10 cellular contexts compared by ENCODE assay signal in genomic region chr10:97292862-97293198, GRCh38. TPM values are rescaled to one million over a fixed set of nuclear protein-coding genes. Genes with fewer than 3 reads are reported as not detected.
DNase-seq lines count a peak whose midpoint lies in the region; ATAC-seq, FAIRE-seq and TF ChIP-seq lines count a peak whose summit lies in the region.
"Had no signal": no experiment of that assay in that cellular context is flagged by ENCODE, and none has a peak within 500 bp of the region (broad histone marks: within the 10 kb centered on the region; RNA-seq: fewer than 3 reads in every experiment).

No MANE protein-coding gene starts in this region.

- no peak for TF ChIP-seq POLR2A in K562 (conservative IDR thresholded peaks at IDR 0.05)
- TF ChIP-seq POLR2A in erythroblast (IDR thresholded peaks at IDR 0.05; ENCODE audit: low read length), result no peak

- H3F3A ChIP-seq in neural progenitor cell (ENCODE audit: low read depth), result peaks cover 13% of the 10 kb centered on the region

- no peaks in the 10 kb centered on the region for H3K27me3 Mint-ChIP-seq in CD8-positive, alpha-beta T cell (ENCODE audit: low read depth)
- H3K27me3 Mint-ChIP-seq in neural progenitor cell (ENCODE audit: insufficient read depth, low read depth), result peaks cover 4% of the 10 kb centered on the region

- H3K27ac Mint-ChIP-seq in CD8-positive, alpha-beta T cell, result peak overlapping the region; percentile 86
- peak overlapping the region; percentile 95 for H3K27ac Mint-ChIP-seq in neural progenitor cell

- no peaks in the 10 kb centered on the region for H3K9me3 Mint-ChIP-seq in CD8-positive, alpha-beta T cell
- H3K9me3 Mint-ChIP-seq in neural progenitor cell, result no peaks in the 10 kb centered on the region

- no peak for TF ChIP-seq EP300 in K562 (IDR thresholded peaks at IDR 0.05; ENCODE audit: low read length)

- 20% methylated on average over 3 of the region's 3 CpGs for whole genome bisulfite sequencing in K562 (ENCODE audit: insufficient coverage, low coverage, missing lambda C conversion rate)

- peak; percentile 0 for ATAC-seq in CD8-positive, alpha-beta T cell
- ATAC-seq in K562 (no peak), GM18517 (IDR thresholded peaks at IDR 0.05; ENCODE audit: unreplicated experiment) (no peak), GM21576 (IDR thresholded peaks at IDR 0.05; ENCODE audit: unreplicated experiment) (no peak), left cardiac atrium (no peak)

- no peak for DNase-seq in CD8-positive, alpha-beta T cell
- DNase-seq in Karpas-422 (no peak), K562 (ENCODE audit: extremely low read depth in 1 of 4, low spot score in 3 of 4) (no peak), neural progenitor cell (ENCODE audit: low spot score) (no peak), erythroblast (lab: John Stamatoyannopoulos, UW) (no peak), left cardiac atrium (no peak)

- H3K36me3 ChIP-seq in CD8-positive, alpha-beta T cell (ENCODE audit: insufficient read depth, low read length), result no peaks in the 10 kb centered on the region
- H3K36me3 ChIP-seq in Karpas-422 (ENCODE audit: insufficient read depth, low read length) (no peaks in the 10 kb centered on the region), K562 (ENCODE audit: control insufficient read depth, insufficient read depth, low read length) (no peaks in the 10 kb centered on the region), neural progenitor cell (no peaks in the 10 kb centered on the region)
- H3K36me3 ChIP-seq: pancreas had no signal

- H3K4me3 ChIP-seq in CD8-positive, alpha-beta T cell (ENCODE audit: low read depth, low read length), result no peak overlapping the region
- peak overlapping the region; percentile 84; the same call in 1 of the 2 replicates for H3K4me3 ChIP-seq in Karpas-422 (ENCODE audit: low read length)
- H3K4me3 ChIP-seq in K562, result no peak overlapping the region
- H3K4me3 ChIP-seq in neural progenitor cell, result no peak overlapping the region

- no peak for FAIRE-seq in K562 (lab: Jason Lieb, UNC)
- FAIRE-seq: urothelium cell line had no signal

- H4K20me1 ChIP-seq in Karpas-422 (ENCODE audit: insufficient read depth, low read depth, low read length) (no peaks in the 10 kb centered on the region), K562 (replicated peaks; ENCODE audit: control insufficient read depth, insufficient read depth, low read length) (no peaks in the 10 kb centered on the region), neural progenitor cell (ENCODE audit: low read depth) (no peaks in the 10 kb centered on the region)

- no TSS peak for BruUV-seq in K562 (replicated peaks; lab: Mats Ljungman, UMichigan)

- peaks cover 9% of the 10 kb centered on the region for H3K36me3 Mint-ChIP-seq in CD8-positive, alpha-beta T cell
- peaks cover 6% of the 10 kb centered on the region for H3K36me3 Mint-ChIP-seq in neural progenitor cell

- no peaks in the 10 kb centered on the region for H3K9me3 ChIP-seq in CD8-positive, alpha-beta T cell (ENCODE audit: low read length)
- H3K9me3 ChIP-seq in Karpas-422 (ENCODE audit: low read length) (no peaks in the 10 kb centered on the region), K562 (replicated peaks; ENCODE audit: control insufficient read depth, insufficient read depth, low read depth, low read length) (no peaks in the 10 kb centered on the region), neural progenitor cell (ENCODE audit: low read depth) (no peaks in the 10 kb centered on the region)
- H3K9me3 ChIP-seq: pancreas had no signal

- TF ChIP-seq RAD21 in K562 (CRISPR knock-in tag; conservative IDR thresholded peaks at IDR 0.05 in 1 of 2, IDR thresholded peaks at IDR 0.05 in 1 of 2), result no peak

- intact Hi-C loops in CD8-positive, alpha-beta T cell (cut with DNase I, micrococcal nuclease), result loop anchor here (1.0 to 10.0 kb wide), 9 partner anchors 14 to 842 kb away; partner anchors contain the start of genes EXOSC1 (in 2 of the 2), FRAT1 (in 2 of the 2), FRAT2 (in 2 of the 2) and RRP12 (in 2 of the 2)
- intact Hi-C loops in K562 (cut with micrococcal nuclease) (loop anchor here (5.0 kb wide), 1 partner anchor 39 kb away; the partner anchor contains the start of gene FRAT2), left cardiac atrium (cut with DNase I) (loop anchor here in 1 of 2 donors (5.0 kb wide), 1 partner anchor 39 kb away; the partner anchor contains the start of gene FRAT2)

- CTCF ChIA-PET in CD8-positive, alpha-beta T cell (lab: Charles Lee), result interaction anchor here (1.5 kb wide), 1 partner anchor 27 kb away, joined by 6 read pairs; no protein-coding TSS in a partner anchor
- CTCF ChIA-PET in K562 (lab: Yijun Ruan, JAX; ENCODE audit: low intra/inter-chr PET ratio), result no interaction called here

- POLR2A ChIA-PET in CD8-positive, alpha-beta T cell (lab: Charles Lee), result interaction anchor here (2.2 kb wide), 1 partner anchor 27 kb away, joined by 16 read pairs; the partner anchor contains the start of gene FRAT1
- POLR2A ChIA-PET in K562 (lab: Yijun Ruan, JAX), result interaction anchor here (1.9 kb wide), 1 partner anchor 20 kb away, joined by 5 read pairs; no protein-coding TSS in a partner anchor

- in situ Hi-C loops in K562 (cut with MboI), result no loop called here

- peak overlapping the region; percentile 94 for H3K4me3 Mint-ChIP-seq in CD8-positive, alpha-beta T cell
- peak overlapping the region; percentile 92 for H3K4me3 Mint-ChIP-seq in neural progenitor cell

- no peaks in the 10 kb centered on the region for H3K9me1 ChIP-seq in K562 (ENCODE audit: control insufficient read depth, insufficient read depth, low read length)

- no peak overlapping the region for H2AFZ ChIP-seq in Karpas-422 (ENCODE audit: low read length)
- H2AFZ ChIP-seq in K562 (ENCODE audit: low read depth, low read length), result peak overlapping the region; percentile 85
- peak overlapping the region; percentile 44 for H2AFZ ChIP-seq in neural progenitor cell (replicated peaks)

- TF ChIP-seq CTCF in CD8-positive, alpha-beta T cell (IDR thresholded peaks at IDR 0.05), result no peak
- TF ChIP-seq CTCF in K562 (IDR thresholded peaks at IDR 0.05 in 2 of 3, conservative IDR thresholded peaks at IDR 0.05 in 1 of 3; ENCODE audit: insufficient read depth in 2 of 3, low read depth in 1 of 3, low read length in 3 of 3) (no peak), neural progenitor cell (IDR thresholded peaks at IDR 0.05) (no peak)

- H3K9me2 ChIP-seq in Karpas-422 (replicated peaks; ENCODE audit: insufficient read depth, low read length), result no peaks in the 10 kb centered on the region

- H3K4me2 ChIP-seq in Karpas-422 (ENCODE audit: low read depth, low read length, poor library complexity, severe bottlenecking), result peak overlapping the region; percentile 35
- no peak overlapping the region; the same call in 1 of the 2 replicates for H3K4me2 ChIP-seq in K562 (ENCODE audit: insufficient read depth, low read length)
- H3K4me2 ChIP-seq in neural progenitor cell, result peak overlapping the region; percentile 48

- no peaks in the 10 kb centered on the region for H3K27me3 ChIP-seq in CD8-positive, alpha-beta T cell (ENCODE audit: insufficient read depth, low read length)
- H3K27me3 ChIP-seq in Karpas-422 (ENCODE audit: low read length) (no peaks in the 10 kb centered on the region), K562 (ENCODE audit: control insufficient read depth in 2 of 2, insufficient read depth in 2 of 2, low read length in 2 of 2) (no peaks in the 10 kb centered on the region), neural progenitor cell (no peaks in the 10 kb centered on the region)
- H3K27me3 ChIP-seq: pancreas had no signal

- no peak overlapping the region for H3K27ac ChIP-seq in CD8-positive, alpha-beta T cell (ENCODE audit: low read depth, low read length)
- H3K27ac ChIP-seq in Karpas-422 (ENCODE audit: low read length) (no peak overlapping the region), K562 (ENCODE audit: extremely low read depth, low read depth, low read length) (no peak overlapping the region; the same call in 2 of the 3 replicates), neural progenitor cell (no peak overlapping the region)

- H3K9ac ChIP-seq in Karpas-422 (ENCODE audit: low read length) (no peak overlapping the region), K562 (ENCODE audit: insufficient read depth in 1 of 2, low read depth in 2 of 2, low read length in 2 of 2) (no peak overlapping the region), neural progenitor cell (no peak overlapping the region)

- H3K4me1 Mint-ChIP-seq in CD8-positive, alpha-beta T cell (ENCODE audit: low read depth), result peaks cover 20% of the 10 kb centered on the region
- H3K4me1 Mint-ChIP-seq in neural progenitor cell, result peaks cover 14% of the 10 kb centered on the region

- peaks cover 6% of the 10 kb centered on the region for H3K4me1 ChIP-seq in CD8-positive, alpha-beta T cell (ENCODE audit: insufficient read depth, low read length)
- peaks cover 6% of the 10 kb centered on the region; the same call in 1 of the 2 replicates for H3K4me1 ChIP-seq in Karpas-422 (ENCODE audit: low read length)
- H3K4me1 ChIP-seq in K562 (replicated peaks in 1 of 2; ENCODE audit: control insufficient read depth in 2 of 2, insufficient read depth in 2 of 2, low read length in 2 of 2), result peaks cover 14 to 21% of the 10 kb centered on the region in 2 experiments; a peak in 4 of 5 replicates
- peaks cover 3% of the 10 kb centered on the region for H3K4me1 ChIP-seq in neural progenitor cell

- peaks cover 14% of the 10 kb centered on the region for H3K79me2 ChIP-seq in Karpas-422 (ENCODE audit: low read length)
- peaks cover 37% of the 10 kb centered on the region for H3K79me2 ChIP-seq in K562 (ENCODE audit: control insufficient read depth, insufficient read depth, low read length)
- H3K79me2 ChIP-seq in neural progenitor cell (ENCODE audit: low read depth), result peaks cover 41% of the 10 kb centered on the region

RNA-seq across cellular contexts. Expression of gene ARHGAP19, which starts 0.4 kb away (rescaled TPM):
- total RNA-seq in CD8-positive, alpha-beta T cell, result 1 to 10 TPM; 5.7 to 6.4 TPM
- 10.4 and 11.4 TPM in 2 replicates for total RNA-seq in Karpas-422 (2014; rRNA removed; shearing (Covaris generic); ENCODE audit: low replicate concordance)
- total RNA-seq in K562 (2011; cell fraction: chromatin; rRNA removed; ENCODE audit: low replicate concordance), result 17.6 and 33.2 TPM in 2 replicates
- total RNA-seq in K562 (2011; cell fraction: nucleolus; rRNA removed), result 11.2 and 15.7 TPM in 2 replicates
- 26.4 and 33.4 TPM in 2 replicates for total RNA-seq in K562 (2011; cell fraction: nucleoplasm; rRNA removed)
- 14.4 and 14.9 TPM in 2 replicates for total RNA-seq in K562 (2014; rRNA removed)
- total RNA-seq in K562 (2014; rRNA removed; fragmentation: Illumina TruSeq; extraction: Trizol), result 28.1 and 31.6 TPM in 2 replicates
- 20.0 and 20.7 TPM in 2 replicates for total RNA-seq in K562 (2015; rRNA removed; fragmentation: Illumina TruSeq; extraction: Trizol)
- 23.2 and 27.5 TPM in 2 replicates for total RNA-seq in K562 (2021)
- 49.5 and 50.2 TPM in 2 replicates for polyA plus RNA-seq in K562 (2011; rRNA removed)
- polyA plus RNA-seq in K562 (2011; cell fraction: cytosol; rRNA removed), result 10.7 and 25.6 TPM in 2 replicates
- polyA plus RNA-seq in K562 (2011; cell fraction: nucleus; rRNA removed), result 25.2 and 45.5 TPM in 2 replicates
- polyA plus RNA-seq in K562 (2012), result 13.6 and 20.7 TPM in 2 replicates
- polyA plus RNA-seq in K562 (2014; fragmentation: Illumina TruSeq; extraction: Trizol), result 21.1 and 26.8 TPM in 2 replicates
- polyA plus RNA-seq in K562 (2014; fragmentation: Nextera tagmentation; extraction: Ambion mirVana), result 10 to 100 TPM; 14.8 to 27.4 TPM
- polyA plus RNA-seq in K562 (2014; rRNA removed), result 19.8 and 20.1 TPM in 2 replicates
- 36.4 and 39.9 TPM in 2 replicates for polyA minus RNA-seq in K562 (2011; rRNA and poly(A)+ RNA removed)
- polyA minus RNA-seq in K562 (2011; cell fraction: cytosol; rRNA and poly(A)+ RNA removed), result 18.9 and 23.6 TPM in 2 replicates
- 7.1 and 17.2 TPM in 2 replicates for polyA minus RNA-seq in K562 (2011; cell fraction: nucleus; rRNA and poly(A)+ RNA removed)
- 58.9 and 88.8 TPM in 2 replicates for total RNA-seq in neural progenitor cell (ENCODE audit: low replicate concordance)
- 1 to 10 TPM; 4.4 to 7.6 TPM for total RNA-seq in left cardiac atrium

RNA-seq across cellular contexts. Expression of gene FRAT1, which starts 26.2 kb away (rescaled TPM):
- total RNA-seq in CD8-positive, alpha-beta T cell, result 10 to 100 TPM; 39.6 to 40.2 TPM
- total RNA-seq in Karpas-422 (2014; rRNA removed; shearing (Covaris generic); ENCODE audit: low replicate concordance), result 2.5 and 3.6 TPM in 2 replicates
- 1.5 and 3.3 TPM in 2 replicates for total RNA-seq in K562 (2011; cell fraction: chromatin; rRNA removed; ENCODE audit: low replicate concordance)
- 3.5 and 5.1 TPM in 2 replicates for total RNA-seq in K562 (2011; cell fraction: nucleolus; rRNA removed)
- 2.3 and 2.4 TPM in 2 replicates for total RNA-seq in K562 (2011; cell fraction: nucleoplasm; rRNA removed)
- total RNA-seq in K562 (2014; rRNA removed) (2.4 and 2.7 TPM in 2 replicates), K562 (2014; rRNA removed; fragmentation: Illumina TruSeq; extraction: Trizol) (1.4 and 1.7 TPM in 2 replicates), K562 (2015; rRNA removed; fragmentation: Illumina TruSeq; extraction: Trizol) (1.4 and 1.6 TPM in 2 replicates), K562 (2021) (4.6 and 4.7 TPM in 2 replicates), neural progenitor cell (ENCODE audit: low replicate concordance) (2.0 and 8.8 TPM in 2 replicates), left cardiac atrium (1 to 10 TPM; 2.1 to 6.2 TPM)
- polyA plus RNA-seq in K562 (2011; rRNA removed) (1.2 and 1.3 TPM in 2 replicates), K562 (2014; fragmentation: Illumina TruSeq; extraction: Trizol) (0.67 and 1.7 TPM in 2 replicates), K562 (2014; fragmentation: Nextera tagmentation; extraction: Ambion mirVana) (under 1 TPM; 0.11 to 0.17 TPM), K562 (2014; rRNA removed) (2.3 and 2.4 TPM in 2 replicates)
- polyA plus RNA-seq in K562 (2011; cell fraction: cytosol; rRNA removed), result 1.0 and 2.9 TPM in 2 replicates
- 2.0 and 2.1 TPM in 2 replicates for polyA plus RNA-seq in K562 (2011; cell fraction: nucleus; rRNA removed)
- polyA plus RNA-seq in K562 (2012), result 2.8 and 3.2 TPM in 2 replicates
- 1.6 and 2.6 TPM in 2 replicates for polyA minus RNA-seq in K562 (2011; rRNA and poly(A)+ RNA removed)
- polyA minus RNA-seq in K562 (2011; cell fraction: cytosol; rRNA and poly(A)+ RNA removed), result 3.1 and 3.4 TPM in 2 replicates
- polyA minus RNA-seq in K562 (2011; cell fraction: nucleus; rRNA and poly(A)+ RNA removed), result 3.8 and 5.1 TPM in 2 replicates

RNA-seq across cellular contexts. Expression of gene FRAT2, which starts 41.7 kb away (rescaled TPM):
- total RNA-seq in CD8-positive, alpha-beta T cell, result 10 to 100 TPM; 20.8 to 22.3 TPM
- total RNA-seq in Karpas-422 (2014; rRNA removed; shearing (Covaris generic); ENCODE audit: low replicate concordance), result 8.3 and 12.0 TPM in 2 replicates
- total RNA-seq in K562 (2011; cell fraction: chromatin; rRNA removed; ENCODE audit: low replicate concordance), result 5.7 and 5.9 TPM in 2 replicates
- 8.5 and 8.7 TPM in 2 replicates for total RNA-seq in K562 (2011; cell fraction: nucleolus; rRNA removed)
- total RNA-seq in K562 (2011; cell fraction: nucleoplasm; rRNA removed), result 7.8 and 7.9 TPM in 2 replicates
- total RNA-seq in K562 (2014; rRNA removed) (29.1 and 29.6 TPM in 2 replicates), K562 (2014; rRNA removed; fragmentation: Illumina TruSeq; extraction: Trizol) (19.5 and 24.2 TPM in 2 replicates), K562 (2015; rRNA removed; fragmentation: Illumina TruSeq; extraction: Trizol) (18.1 and 19.1 TPM in 2 replicates), K562 (2021) (27.2 and 31.7 TPM in 2 replicates), neural progenitor cell (ENCODE audit: low replicate concordance) (14.9 and 27.4 TPM in 2 replicates), left cardiac atrium (1 to 10 TPM; 4.9 to 7.6 TPM)
- polyA plus RNA-seq in K562 (2011; rRNA removed) (9.9 and 14.1 TPM in 2 replicates), K562 (2014; fragmentation: Illumina TruSeq; extraction: Trizol) (22.6 and 24.5 TPM in 2 replicates), K562 (2014; fragmentation: Nextera tagmentation; extraction: Ambion mirVana) (1 to 10 TPM; 4.3 to 5.3 TPM), K562 (2014; rRNA removed) (26.2 and 27.0 TPM in 2 replicates)
- polyA plus RNA-seq in K562 (2011; cell fraction: cytosol; rRNA removed), result 13.8 and 18.7 TPM in 2 replicates
- polyA plus RNA-seq in K562 (2011; cell fraction: nucleus; rRNA removed), result 7.4 and 7.5 TPM in 2 replicates
- polyA plus RNA-seq in K562 (2012), result 11.5 and 14.1 TPM in 2 replicates
- polyA minus RNA-seq in K562 (2011; rRNA and poly(A)+ RNA removed), result 9.1 and 9.8 TPM in 2 replicates
- 5.7 and 5.9 TPM in 2 replicates for polyA minus RNA-seq in K562 (2011; cell fraction: cytosol; rRNA and poly(A)+ RNA removed)
- polyA minus RNA-seq in K562 (2011; cell fraction: nucleus; rRNA and poly(A)+ RNA removed), result 3.4 and 5.4 TPM in 2 replicates
